30 cellular contexts compared by ENCODE assay signal in genomic region chr5:150556106-150556505, GRCh38.
"Had no signal": no experiment of that assay in that cellular context is flagged by ENCODE, and none has a peak within 500 bp of the region (broad histone marks: within the 10 kb centered on the region; RNA-seq: fewer than 3 reads in every experiment).

No MANE protein-coding gene starts in this region.

- H3K27me3 Mint-ChIP-seq: activated CD8-positive, alpha-beta T cell treated with anti-CD3 and anti-CD28 coated beads for 36 hours; activated naive CD8-positive, alpha-beta T cell treated with anti-CD3 and anti-CD28 coated beads for 36 hours; activated T-helper 17 cell treated with anti-CD3 and anti-CD28 coated beads, Interleukin-2, amount 50 U/mL, for 72 hours had no signal

- H3K4me3 ChIP-seq: breast epithelium, K562, PC-9, SJCRH30, SK-N-MC had no signal

- H3K27me3 ChIP-seq: breast epithelium, SJCRH30 had no signal

- H3K27ac Mint-ChIP-seq: activated CD8-positive, alpha-beta T cell treated with anti-CD3 and anti-CD28 coated beads for 36 hours; activated naive CD8-positive, alpha-beta T cell treated with anti-CD3 and anti-CD28 coated beads for 36 hours; activated T-cell treated with anti-CD3 and anti-CD28 coated beads, Interleukin-2, amount 50 U/mL, for 72 hours; activated T-helper 17 cell treated with anti-CD3 and anti-CD28 coated beads, Interleukin-2, amount 50 U/mL, for 72 hours had no signal

- H2AFZ ChIP-seq: PC-9 had no signal

- H3K9me3 Mint-ChIP-seq: activated CD8-positive, alpha-beta T cell treated with anti-CD3 and anti-CD28 coated beads for 36 hours; activated naive CD8-positive, alpha-beta T cell treated with anti-CD3 and anti-CD28 coated beads for 36 hours; activated T-cell treated with anti-CD3 and anti-CD28 coated beads, Interleukin-2, amount 50 U/mL, for 72 hours; activated T-helper 17 cell treated with anti-CD3 and anti-CD28 coated beads, Interleukin-2, amount 50 U/mL, for 72 hours had no signal

- H3K4me3 Mint-ChIP-seq: activated CD8-positive, alpha-beta T cell treated with anti-CD3 and anti-CD28 coated beads for 36 hours; activated naive CD8-positive, alpha-beta T cell treated with anti-CD3 and anti-CD28 coated beads for 36 hours; activated T-cell treated with anti-CD3 and anti-CD28 coated beads, Interleukin-2, amount 50 U/mL, for 72 hours; activated T-helper 17 cell treated with anti-CD3 and anti-CD28 coated beads, Interleukin-2, amount 50 U/mL, for 72 hours had no signal

- FAIRE-seq: K562, RCC 7860 had no signal

- H3K36me3 Mint-ChIP-seq: activated naive CD8-positive, alpha-beta T cell treated with anti-CD3 and anti-CD28 coated beads for 36 hours had no signal

- H3K9me3 ChIP-seq: breast epithelium, SJCRH30 had no signal

- H3K4me2 ChIP-seq: PC-9 had no signal

- H3K4me1 Mint-ChIP-seq: activated naive CD8-positive, alpha-beta T cell treated with anti-CD3 and anti-CD28 coated beads for 36 hours; activated T-helper 17 cell treated with anti-CD3 and anti-CD28 coated beads, Interleukin-2, amount 50 U/mL, for 72 hours had no signal

- H3K27ac ChIP-seq: PC-9, SJCRH30, SK-N-MC, WERI-Rb-1 had no signal

- H3K36me3 ChIP-seq: breast epithelium had no signal

- DNase-seq: activated CD4-positive, alpha-beta T cell treated with anti-CD3 and anti-CD28 coated beads for 1 hour; activated CD4-positive, alpha-beta T cell treated with anti-CD3 and anti-CD28 coated beads for 48 hours; activated CD4-positive, alpha-beta T cell treated with anti-CD3 and anti-CD28 coated beads, Interleukin-2, amount 50 U/mL, for 4 hours; activated CD4-positive, CD25-positive, alpha-beta regulatory T cell; activated CD8-positive, alpha-beta T cell treated with anti-CD3 and anti-CD28 coated beads for 36 hours; activated naive CD4-positive, alpha-beta T cell; activated naive CD4-positive, alpha-beta T cell treated with anti-CD3 and anti-CD28 coated beads, Interleukin-2, amount 50 U/mL, for 16 hours; activated naive CD8-positive, alpha-beta T cell treated with anti-CD3 and anti-CD28 coated beads for 36 hours; activated T-cell treated with anti-CD3 and anti-CD28 coated beads, Interleukin-2, amount 50 U/mL, for 1 hour; activated T-cell treated with anti-CD3 and anti-CD28 coated beads, Interleukin-2, amount 50 U/mL, for 72 hours; amniotic stem cell; caudate nucleus; cerebellar nuclear complex; NCI-H1105; NCI-H1417 treated with DMSO at 0.1 percent for 48 hours; NCI-H1930; NCI-H2081 treated with DMSO at 0.1 percent for 48 hours; NCI-H226; NCI-H446 treated with DMSO at 0.1 percent for 48 hours; NCI-H524 treated with DMSO at 0.1 percent for 48 hours; PC-9; SHP77; SJCRH30; T1000; WERI-Rb-1 had no signal
